20 cellular contexts compared by ENCODE assay signal in genomic region chr12:118553856-118554504, GRCh38.
DNase-seq lines count a peak whose midpoint lies in the region; ATAC-seq and TF ChIP-seq lines count a peak whose summit lies in the region.
"Had no signal": no experiment of that assay in that cellular context is flagged by ENCODE, and none has a peak within 500 bp of the region (broad histone marks: within the 10 kb centered on the region; RNA-seq: fewer than 3 reads in every experiment).

No MANE protein-coding gene starts in this region.

- no peak for ATAC-seq in activated CD8-positive, alpha-beta T cell treated with anti-CD3 and anti-CD28 coated beads for 36 hours
- ATAC-seq: A549, GM12878, HCT116, HepG2 had no signal

- TF ChIP-seq CTCF in endodermal cell (conservative IDR thresholded peaks at IDR 0.05) (no peak), neural progenitor cell (IDR thresholded peaks at IDR 0.05) (no peak)
- TF ChIP-seq CTCF in activated CD8-positive, alpha-beta T cell treated with anti-CD3 and anti-CD28 coated beads for 36 hours (IDR thresholded peaks at IDR 0.05): no peak

- intact Hi-C loops in activated CD8-positive, alpha-beta T cell treated with anti-CD3 and anti-CD28 coated beads for 36 hours (cut with micrococcal nuclease): no loop called here

- H3K9me3 Mint-ChIP-seq in endodermal cell (peaks cover 4% of the 10 kb centered on the region), neural progenitor cell (no peaks in the 10 kb centered on the region)
- H3K9me3 Mint-ChIP-seq in activated CD8-positive, alpha-beta T cell treated with anti-CD3 and anti-CD28 coated beads for 36 hours: no peaks in the 10 kb centered on the region

- no peak overlapping the region for H3K4me2 ChIP-seq in neural progenitor cell
- H3K4me2 ChIP-seq: A549 had no signal

- H3K27ac ChIP-seq in HUES6 (ENCODE audit: low read depth, low read length) (no peak overlapping the region), endodermal cell (ENCODE audit: low read depth, low read length) (no peak overlapping the region), neural progenitor cell (no peak overlapping the region)
- H3K27ac ChIP-seq: 22Rv1, A549, C4-2B, HL-60 had no signal

- no peak overlapping the region for H3K4me3 ChIP-seq in HUES6 (ENCODE audit: low read depth, low read length)
- no peak overlapping the region for H3K4me3 ChIP-seq in endodermal cell (ENCODE audit: low read length)
- H3K4me3 ChIP-seq in neural progenitor cell: no peak overlapping the region
- H3K4me3 ChIP-seq: A549, GM12878 had no signal

- H3K36me3 Mint-ChIP-seq in endodermal cell (ENCODE audit: low read depth) (no peaks in the 10 kb centered on the region), neural progenitor cell (no peaks in the 10 kb centered on the region)
- no peaks in the 10 kb centered on the region for H3K36me3 Mint-ChIP-seq in activated CD8-positive, alpha-beta T cell treated with anti-CD3 and anti-CD28 coated beads for 36 hours (ENCODE audit: low read depth)
- H3K36me3 Mint-ChIP-seq: IgD-negative memory B cell had no signal

- H3K4me1 ChIP-seq in HUES6 (ENCODE audit: control insufficient read depth, insufficient read depth, low read length): peaks cover 12% of the 10 kb centered on the region; the same call in 1 of the 2 replicates
- no peaks in the 10 kb centered on the region for H3K4me1 ChIP-seq in endodermal cell (ENCODE audit: control insufficient read depth, insufficient read depth, low read length)
- H3K4me1 ChIP-seq in neural progenitor cell: no peaks in the 10 kb centered on the region
- H3K4me1 ChIP-seq: A549, Caco-2 had no signal

- POLR2A ChIA-PET in activated CD8-positive, alpha-beta T cell treated with anti-CD3 and anti-CD28 coated beads for 36 hours (lab: Charles Lee): no interaction called here

- no peaks in the 10 kb centered on the region for H3K36me3 ChIP-seq in HUES6 (ENCODE audit: control insufficient read depth, insufficient read depth, low read length)
- no peaks in the 10 kb centered on the region for H3K36me3 ChIP-seq in endodermal cell (ENCODE audit: control insufficient read depth, insufficient read depth, low read length)
- H3K36me3 ChIP-seq in neural progenitor cell: no peaks in the 10 kb centered on the region

- 72 to 77% methylated on average over 4 to 5 of the region's 5 CpGs for WGBS in endodermal cell (ENCODE audit: insufficient coverage in 1 of 2, insufficient read length in 1 of 2), 2 experiments

- peak; percentile 18 for DNase-seq in ELF-1 (ENCODE audit: low read depth, low spot score)
- DNase-seq in endodermal cell: peak; percentile 85
- no peak for DNase-seq in neural progenitor cell (ENCODE audit: low spot score)
- no peak for DNase-seq in G401 (ENCODE audit: low spot score)
- no peak for DNase-seq in activated CD8-positive, alpha-beta T cell treated with anti-CD3 and anti-CD28 coated beads for 36 hours
- no peak for DNase-seq in MV-4-11 (lab: John Stamatoyannopoulos, UW)
- DNase-seq: AML-193; Caco-2; CD4-positive, alpha-beta T cell; DMS79; HFFc6 had no signal

- H3K27me3 Mint-ChIP-seq in endodermal cell (ENCODE audit: insufficient read depth) (no peaks in the 10 kb centered on the region), neural progenitor cell (ENCODE audit: insufficient read depth, low read depth) (no peaks in the 10 kb centered on the region)
- H3K27me3 Mint-ChIP-seq in activated CD8-positive, alpha-beta T cell treated with anti-CD3 and anti-CD28 coated beads for 36 hours: peaks cover 2% of the 10 kb centered on the region
- H3K27me3 Mint-ChIP-seq: CD4-positive, alpha-beta T cell had no signal

- H3F3A ChIP-seq in neural progenitor cell (ENCODE audit: low read depth): no peaks in the 10 kb centered on the region

- CTCF ChIA-PET in activated CD8-positive, alpha-beta T cell treated with anti-CD3 and anti-CD28 coated beads for 36 hours (lab: Charles Lee): no interaction called here

- in situ Hi-C loops in G401 (cut with HindIII; ENCODE audit: low sequenced_read_pairs): no loop called here

- no peaks in the 10 kb centered on the region for H3K27me3 ChIP-seq in HUES6 (ENCODE audit: control insufficient read depth, insufficient read depth, low read length)
- H3K27me3 ChIP-seq in endodermal cell (ENCODE audit: control insufficient read depth, insufficient read depth, low read length, poor library complexity, severe bottlenecking): no peaks in the 10 kb centered on the region
- no peaks in the 10 kb centered on the region for H3K27me3 ChIP-seq in neural progenitor cell

- H3K27ac Mint-ChIP-seq in endodermal cell: peak overlapping the region; percentile 81
- H3K27ac Mint-ChIP-seq in neural progenitor cell: no peak overlapping the region
- no peak overlapping the region for H3K27ac Mint-ChIP-seq in activated CD8-positive, alpha-beta T cell treated with anti-CD3 and anti-CD28 coated beads for 36 hours
- H3K27ac Mint-ChIP-seq: CD4-positive, alpha-beta T cell; HFFc6; IgD-negative memory B cell had no signal

- H4K20me1 ChIP-seq in neural progenitor cell (ENCODE audit: low read depth): no peaks in the 10 kb centered on the region

- no peaks in the 10 kb centered on the region for H3K79me2 ChIP-seq in neural progenitor cell (ENCODE audit: low read depth)

- H3K9ac ChIP-seq in HUES6 (ENCODE audit: low read length) (peak overlapping the region; percentile 1), endodermal cell (ENCODE audit: extremely low read depth, low read length, poor library complexity, severe bottlenecking) (no peak overlapping the region), neural progenitor cell (no peak overlapping the region)

- no peak overlapping the region for H3K4me3 Mint-ChIP-seq in endodermal cell
- H3K4me3 Mint-ChIP-seq in neural progenitor cell: no peak overlapping the region
- H3K4me3 Mint-ChIP-seq in activated CD8-positive, alpha-beta T cell treated with anti-CD3 and anti-CD28 coated beads for 36 hours: no peak overlapping the region
- H3K4me3 Mint-ChIP-seq: CD4-positive, alpha-beta T cell; HFFc6; IgD-negative memory B cell had no signal

- H3K9me3 ChIP-seq in HUES6 (ENCODE audit: control insufficient read depth, insufficient read depth, low read depth, low read length) (peaks cover 3% of the 10 kb centered on the region; the same call in 1 of the 2 replicates), endodermal cell (ENCODE audit: control insufficient read depth, low read length) (no peaks in the 10 kb centered on the region), neural progenitor cell (ENCODE audit: low read depth) (no peaks in the 10 kb centered on the region)
- H3K9me3 ChIP-seq: Caco-2 had no signal

- H2AFZ ChIP-seq in neural progenitor cell (replicated peaks): peak overlapping the region; percentile 79

- H3K4me1 Mint-ChIP-seq in endodermal cell: peaks cover 11% of the 10 kb centered on the region
- peaks cover 4% of the 10 kb centered on the region for H3K4me1 Mint-ChIP-seq in neural progenitor cell
- no peaks in the 10 kb centered on the region for H3K4me1 Mint-ChIP-seq in activated CD8-positive, alpha-beta T cell treated with anti-CD3 and anti-CD28 coated beads for 36 hours (ENCODE audit: low read depth)
- H3K4me1 Mint-ChIP-seq: IgD-negative memory B cell had no signal

Comparison
In these comparisons a context has a peak if more than half of its experiments do, and no peak if none do; other contexts are left out.
1. DNase-seq: peak in ELF-1 (single experiment) and endodermal cell (single experiment); none in neural progenitor cell (single experiment), G401 (single experiment), activated CD8-positive, alpha-beta T cell treated with anti-CD3 and anti-CD28 coated beads for 36 hours (single experiment) and MV-4-11 (single experiment).